Comparison of ENCODE assay signal across 24 cellular contexts in genomic region chr3:2771193-2771592, GRCh38.
DNase-seq lines count a peak whose midpoint lies in the region; ATAC-seq and TF ChIP-seq lines count a peak whose summit lies in the region.
"Had no signal": no experiment of that assay in that cellular context is flagged by ENCODE, and none has a peak within 500 bp of the region (broad histone marks: within the 10 kb centered on the region; RNA-seq: fewer than 3 reads in every experiment).

No MANE protein-coding gene starts in this region.

- no peak for DNase-seq in superior temporal gyrus (ENCODE audit: extremely low spot score)
- no peak for DNase-seq in D341Med (ENCODE audit: low spot score)
- DNase-seq in suprapubic skin (ENCODE audit: low spot score in 2 of 2) = no peak
- no peak for DNase-seq in SKM-1 (lab: John Stamatoyannopoulos, UW; ENCODE audit: unreplicated experiment)
- DNase-seq: activated B cell treated with CpG ODN at 0.5 μM for 24 hours; activated CD8-positive, alpha-beta T cell treated with anti-CD3 and anti-CD28 coated beads, Interleukin-2, amount 10 ng/mL, durations not matched to agents 7 days and 5 days; activated naive CD8-positive, alpha-beta T cell treated with anti-CD3 and anti-CD28 coated beads, Interleukin-2, amount 10 ng/mL, durations not matched to agents 7 days and 5 days; DMS153; esophagus squamous epithelium; mammary epithelial cell; naive thymus-derived CD8-positive, alpha-beta T cell; NCI-H1694; NCI-H446 treated with DMSO at 0.1 percent for 48 hours; SIG-M5; T-helper 17 cell had no signal

- TF ChIP-seq CTCF in suprapubic skin (IDR thresholded peaks at IDR 0.05) = no peak

- no peaks in the 10 kb centered on the region for H3K9me3 ChIP-seq in suprapubic skin
- H3K9me3 ChIP-seq: esophagus squamous epithelium, prostate gland, tibial nerve had no signal

- H3K27ac ChIP-seq in suprapubic skin = no peak overlapping the region
- H3K27ac ChIP-seq: C4-2B, esophagus squamous epithelium, prostate gland, tibial nerve had no signal

- no peak for TF ChIP-seq POLR2A in suprapubic skin (IDR thresholded peaks at IDR 0.05)

- H3K4me3 ChIP-seq in suprapubic skin = no peak overlapping the region
- H3K4me3 ChIP-seq: dorsolateral prefrontal cortex, esophagus squamous epithelium, GM23338, prostate gland, tibial nerve had no signal

- no peaks in the 10 kb centered on the region for H3K27me3 ChIP-seq in suprapubic skin
- H3K27me3 ChIP-seq: dorsolateral prefrontal cortex, esophagus squamous epithelium, tibial nerve had no signal

- ATAC-seq in GM18508 (IDR thresholded peaks at IDR 0.05; ENCODE audit: insufficient read depth, unreplicated experiment) (peak; percentile 50), GM19455 (IDR thresholded peaks at IDR 0.05; ENCODE audit: unreplicated experiment) (peak; percentile 79), HG02840 (IDR thresholded peaks at IDR 0.05; ENCODE audit: low FRiP score, unreplicated experiment) (peak; percentile 60), HG03521 (IDR thresholded peaks at IDR 0.05; ENCODE audit: unreplicated experiment) (peak; percentile 64)
- ATAC-seq: activated CD8-positive, alpha-beta T cell treated with anti-CD3 and anti-CD28 coated beads, Interleukin-2, amount 10 ng/mL, durations not matched to agents 7 days and 5 days; GM23338; naive thymus-derived CD8-positive, alpha-beta T cell; T-helper 17 cell had no signal

- H3K4me1 ChIP-seq in suprapubic skin = no peaks in the 10 kb centered on the region
- H3K4me1 ChIP-seq: prostate gland, tibial nerve had no signal

- TF ChIP-seq EP300 in suprapubic skin (IDR thresholded peaks at IDR 0.05) = no peak

- H3K36me3 ChIP-seq in suprapubic skin = no peaks in the 10 kb centered on the region
- H3K36me3 ChIP-seq: esophagus squamous epithelium, prostate gland, tibial nerve had no signal
